ENCODE assay signal across 1 cellular context in genomic region chr19:9406798-9407352, GRCh38.
TF ChIP-seq lines count a peak whose summit lies in the region.

No MANE protein-coding gene starts in this region.

TF ChIP-seq in K562, 482 proteins besides CTCF, POLR2A, EP300 and RAD21 (continued from another document and continues in another):
- TF ChIP-seq, protein P1, sequence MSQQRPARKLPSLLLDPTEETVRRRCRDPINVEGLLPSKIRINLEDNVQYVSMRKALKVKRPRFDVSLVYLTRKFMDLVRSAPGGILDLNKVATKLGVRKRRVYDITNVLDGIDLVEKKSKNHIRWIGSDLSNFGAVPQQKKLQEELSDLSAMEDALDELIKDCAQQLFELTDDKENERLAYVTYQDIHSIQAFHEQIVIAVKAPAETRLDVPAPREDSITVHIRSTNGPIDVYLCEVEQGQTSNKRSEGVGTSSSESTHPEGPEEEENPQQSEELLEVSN (IDR thresholded peaks at IDR 0.05; ENCODE audit: borderline replicate concordance in 1 of 2, extremely low read depth in 1 of 2, insufficient read depth in 1 of 2, insufficient read length in 1 of 2, low read depth in 1 of 2, low read length in 1 of 2, poor library complexity in 1 of 2, severe bottlenecking in 1 of 2), result peak in 1 of 2 experiments; percentile 58
- TF ChIP-seq, protein P2, sequence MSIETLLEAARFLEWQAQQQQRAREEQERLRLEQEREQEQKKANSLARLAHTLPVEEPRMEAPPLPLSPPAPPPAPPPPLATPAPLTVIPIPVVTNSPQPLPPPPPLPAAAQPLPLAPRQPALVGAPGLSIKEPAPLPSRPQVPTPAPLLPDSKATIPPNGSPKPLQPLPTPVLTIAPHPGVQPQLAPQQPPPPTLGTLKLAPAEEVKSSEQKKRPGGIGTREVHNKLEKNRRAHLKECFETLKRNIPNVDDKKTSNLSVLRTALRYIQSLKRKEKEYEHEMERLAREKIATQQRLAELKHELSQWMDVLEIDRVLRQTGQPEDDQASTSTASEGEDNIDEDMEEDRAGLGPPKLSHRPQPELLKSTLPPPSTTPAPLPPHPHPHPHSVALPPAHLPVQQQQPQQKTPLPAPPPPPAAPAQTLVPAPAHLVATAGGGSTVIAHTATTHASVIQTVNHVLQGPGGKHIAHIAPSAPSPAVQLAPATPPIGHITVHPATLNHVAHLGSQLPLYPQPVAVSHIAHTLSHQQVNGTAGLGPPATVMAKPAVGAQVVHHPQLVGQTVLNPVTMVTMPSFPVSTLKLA (conservative IDR thresholded peaks at IDR 0.05), result peak; percentile 50 to 69; a peak in 3 of 4 replicates
- TF ChIP-seq CTCFL (IDR thresholded peaks at IDR 0.05; ENCODE audit: borderline replicate concordance, insufficient read depth, low read depth, low read length, poor library complexity, severe bottlenecking) (no peak), FOXP1 (CRISPR knock-in tag; IDR thresholded peaks at IDR 0.05) (no peak), ZNF395 (CRISPR knock-in tag; IDR thresholded peaks at IDR 0.05) (no peak), ASH1L (IDR thresholded peaks at IDR 0.05; ENCODE audit: borderline replicate concordance, low read depth, partially characterized antibody) (no peak), ZNF41 (CRISPR knock-in tag; conservative IDR thresholded peaks at IDR 0.05) (no peak), TRIM24 (IDR thresholded peaks at IDR 0.05) (0 out of 4 replicates have a peak, but pooled peaks of 1 of the 2 experiments have one; percentile 31), ZNF449 (CRISPR knock-in tag; IDR thresholded peaks at IDR 0.05) (no peak), SOX6 (IDR thresholded peaks at IDR 0.05) (no peak), KDM1A (IDR thresholded peaks at IDR 0.05) (peak in 1 of 2 experiments; percentile 9; a peak in 1 of 4 replicates), POU5F1 (IDR thresholded peaks at IDR 0.05; ENCODE audit: borderline replicate concordance, low read depth, low read length, partially characterized antibody) (no peak), CCNT2 (IDR thresholded peaks at IDR 0.05; ENCODE audit: borderline replicate concordance, extremely low read depth, insufficient read length, low read depth, low read length) (no peak), CBX5 (IDR thresholded peaks at IDR 0.05; ENCODE audit: borderline replicate concordance, low read depth) (peak; percentile 77; the same call in 1 of the 2 replicates), ZFP36 (IDR thresholded peaks at IDR 0.05; ENCODE audit: low read depth, low read length, partially characterized antibody) (no peak), HDAC1 (IDR thresholded peaks at IDR 0.05) (peak in 1 of 2 experiments; percentile 58; a peak in 1 of 4 replicates), TCFL5 (CRISPR knock-in tag; conservative IDR thresholded peaks at IDR 0.05) (no peak), RNF2 (IDR thresholded peaks at IDR 0.05) (0 out of 2 replicates have a peak, but pooled peaks have one; percentile 14), POLR2G (IDR thresholded peaks at IDR 0.05; ENCODE audit: low read depth, low read length) (peak; percentile 45; the same call in 1 of the 2 replicates), HDAC3 (IDR thresholded peaks at IDR 0.05; ENCODE audit: borderline replicate concordance, partially characterized antibody) (no peak), IRF2 (CRISPR knock-in tag; IDR thresholded peaks at IDR 0.05) (no peak), ZNF174 (CRISPR knock-in tag; IDR thresholded peaks at IDR 0.05) (no peak), ZBTB12 (CRISPR knock-in tag; IDR thresholded peaks at IDR 0.05) (no peak), MTA3 (IDR thresholded peaks at IDR 0.05; ENCODE audit: borderline replicate concordance) (0 out of 2 replicates have a peak, but pooled peaks have one; percentile 40), SRSF3 (IDR thresholded peaks at IDR 0.05; ENCODE audit: insufficient read depth, low read length) (no peak), ZNF274 (IDR thresholded peaks at IDR 0.05; ENCODE audit: borderline replicate concordance, low read depth, low read length) (no peak), ATF6 (CRISPR knock-in tag; IDR thresholded peaks at IDR 0.05) (no peak), ETV1 (tag; conservative IDR thresholded peaks at IDR 0.05; ENCODE audit: low read depth) (no peak), TAF15 (IDR thresholded peaks at IDR 0.05; ENCODE audit: low read depth, low read length) (no peak), ZNF561 (CRISPR knock-in tag; conservative IDR thresholded peaks at IDR 0.05) (no peak), ZNF140 (CRISPR knock-in tag; IDR thresholded peaks at IDR 0.05) (no peak), KDM4B (IDR thresholded peaks at IDR 0.05; ENCODE audit: borderline replicate concordance in 2 of 2, low read depth in 1 of 2) (peak in 1 of 2 experiments; percentile 95; a peak in 2 of 4 replicates), ZNF695 (CRISPR knock-in tag; IDR thresholded peaks at IDR 0.05) (no peak), BRD9 (IDR thresholded peaks at IDR 0.05; ENCODE audit: low read depth, partially characterized antibody) (no peak), ATF1 (CRISPR knock-in tag; IDR thresholded peaks at IDR 0.05) (no peak), ATF1 (tag; IDR thresholded peaks at IDR 0.05) (peak; percentile 60; the same call in 1 of the 2 replicates), ZC3H11A (IDR thresholded peaks at IDR 0.05; ENCODE audit: low read depth, low read length) (no peak), TCF3 (CRISPR knock-in tag; IDR thresholded peaks at IDR 0.05) (no peak), RAD51 (IDR thresholded peaks at IDR 0.05; ENCODE audit: borderline replicate concordance, low read depth) (no peak), RFX7 (CRISPR knock-in tag; IDR thresholded peaks at IDR 0.05) (no peak), DPF2 (IDR thresholded peaks at IDR 0.05) (no peak), HDAC2 (IDR thresholded peaks at IDR 0.05) (no peak), RBM34 (IDR thresholded peaks at IDR 0.05; ENCODE audit: borderline replicate concordance, insufficient read depth, low read length) (no peak), MCM7 (IDR thresholded peaks at IDR 0.05) (no peak), ZSCAN29 (IDR thresholded peaks at IDR 0.05) (no peak), HCFC1 (IDR thresholded peaks at IDR 0.05; ENCODE audit: low read depth, low read length) (peak; percentile 45; the same call in 1 of the 2 replicates), ILF3 (IDR thresholded peaks at IDR 0.05; ENCODE audit: borderline replicate concordance) (no peak)
- TF ChIP-seq, protein P3, sequence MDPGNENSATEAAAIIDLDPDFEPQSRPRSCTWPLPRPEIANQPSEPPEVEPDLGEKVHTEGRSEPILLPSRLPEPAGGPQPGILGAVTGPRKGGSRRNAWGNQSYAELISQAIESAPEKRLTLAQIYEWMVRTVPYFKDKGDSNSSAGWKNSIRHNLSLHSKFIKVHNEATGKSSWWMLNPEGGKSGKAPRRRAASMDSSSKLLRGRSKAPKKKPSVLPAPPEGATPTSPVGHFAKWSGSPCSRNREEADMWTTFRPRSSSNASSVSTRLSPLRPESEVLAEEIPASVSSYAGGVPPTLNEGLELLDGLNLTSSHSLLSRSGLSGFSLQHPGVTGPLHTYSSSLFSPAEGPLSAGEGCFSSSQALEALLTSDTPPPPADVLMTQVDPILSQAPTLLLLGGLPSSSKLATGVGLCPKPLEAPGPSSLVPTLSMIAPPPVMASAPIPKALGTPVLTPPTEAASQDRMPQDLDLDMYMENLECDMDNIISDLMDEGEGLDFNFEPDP (CRISPR knock-in tag; IDR thresholded peaks at IDR 0.05), result no peak
- TF ChIP-seq, protein P4, sequence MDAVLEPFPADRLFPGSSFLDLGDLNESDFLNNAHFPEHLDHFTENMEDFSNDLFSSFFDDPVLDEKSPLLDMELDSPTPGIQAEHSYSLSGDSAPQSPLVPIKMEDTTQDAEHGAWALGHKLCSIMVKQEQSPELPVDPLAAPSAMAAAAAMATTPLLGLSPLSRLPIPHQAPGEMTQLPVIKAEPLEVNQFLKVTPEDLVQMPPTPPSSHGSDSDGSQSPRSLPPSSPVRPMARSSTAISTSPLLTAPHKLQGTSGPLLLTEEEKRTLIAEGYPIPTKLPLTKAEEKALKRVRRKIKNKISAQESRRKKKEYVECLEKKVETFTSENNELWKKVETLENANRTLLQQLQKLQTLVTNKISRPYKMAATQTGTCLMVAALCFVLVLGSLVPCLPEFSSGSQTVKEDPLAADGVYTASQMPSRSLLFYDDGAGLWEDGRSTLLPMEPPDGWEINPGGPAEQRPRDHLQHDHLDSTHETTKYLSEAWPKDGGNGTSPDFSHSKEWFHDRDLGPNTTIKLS (IDR thresholded peaks at IDR 0.05; ENCODE audit: borderline replicate concordance, low read depth), result peak; percentile 67
- TF ChIP-seq, protein P5, sequence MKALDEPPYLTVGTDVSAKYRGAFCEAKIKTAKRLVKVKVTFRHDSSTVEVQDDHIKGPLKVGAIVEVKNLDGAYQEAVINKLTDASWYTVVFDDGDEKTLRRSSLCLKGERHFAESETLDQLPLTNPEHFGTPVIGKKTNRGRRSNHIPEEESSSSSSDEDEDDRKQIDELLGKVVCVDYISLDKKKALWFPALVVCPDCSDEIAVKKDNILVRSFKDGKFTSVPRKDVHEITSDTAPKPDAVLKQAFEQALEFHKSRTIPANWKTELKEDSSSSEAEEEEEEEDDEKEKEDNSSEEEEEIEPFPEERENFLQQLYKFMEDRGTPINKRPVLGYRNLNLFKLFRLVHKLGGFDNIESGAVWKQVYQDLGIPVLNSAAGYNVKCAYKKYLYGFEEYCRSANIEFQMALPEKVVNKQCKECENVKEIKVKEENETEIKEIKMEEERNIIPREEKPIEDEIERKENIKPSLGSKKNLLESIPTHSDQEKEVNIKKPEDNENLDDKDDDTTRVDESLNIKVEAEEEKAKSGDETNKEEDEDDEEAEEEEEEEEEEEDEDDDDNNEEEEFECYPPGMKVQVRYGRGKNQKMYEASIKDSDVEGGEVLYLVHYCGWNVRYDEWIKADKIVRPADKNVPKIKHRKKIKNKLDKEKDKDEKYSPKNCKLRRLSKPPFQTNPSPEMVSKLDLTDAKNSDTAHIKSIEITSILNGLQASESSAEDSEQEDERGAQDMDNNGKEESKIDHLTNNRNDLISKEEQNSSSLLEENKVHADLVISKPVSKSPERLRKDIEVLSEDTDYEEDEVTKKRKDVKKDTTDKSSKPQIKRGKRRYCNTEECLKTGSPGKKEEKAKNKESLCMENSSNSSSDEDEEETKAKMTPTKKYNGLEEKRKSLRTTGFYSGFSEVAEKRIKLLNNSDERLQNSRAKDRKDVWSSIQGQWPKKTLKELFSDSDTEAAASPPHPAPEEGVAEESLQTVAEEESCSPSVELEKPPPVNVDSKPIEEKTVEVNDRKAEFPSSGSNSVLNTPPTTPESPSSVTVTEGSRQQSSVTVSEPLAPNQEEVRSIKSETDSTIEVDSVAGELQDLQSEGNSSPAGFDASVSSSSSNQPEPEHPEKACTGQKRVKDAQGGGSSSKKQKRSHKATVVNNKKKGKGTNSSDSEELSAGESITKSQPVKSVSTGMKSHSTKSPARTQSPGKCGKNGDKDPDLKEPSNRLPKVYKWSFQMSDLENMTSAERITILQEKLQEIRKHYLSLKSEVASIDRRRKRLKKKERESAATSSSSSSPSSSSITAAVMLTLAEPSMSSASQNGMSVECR (CRISPR knock-in tag; IDR thresholded peaks at IDR 0.05), result no peak
